10 cellular contexts compared by ENCODE assay signal in the genomic region with DNA sequence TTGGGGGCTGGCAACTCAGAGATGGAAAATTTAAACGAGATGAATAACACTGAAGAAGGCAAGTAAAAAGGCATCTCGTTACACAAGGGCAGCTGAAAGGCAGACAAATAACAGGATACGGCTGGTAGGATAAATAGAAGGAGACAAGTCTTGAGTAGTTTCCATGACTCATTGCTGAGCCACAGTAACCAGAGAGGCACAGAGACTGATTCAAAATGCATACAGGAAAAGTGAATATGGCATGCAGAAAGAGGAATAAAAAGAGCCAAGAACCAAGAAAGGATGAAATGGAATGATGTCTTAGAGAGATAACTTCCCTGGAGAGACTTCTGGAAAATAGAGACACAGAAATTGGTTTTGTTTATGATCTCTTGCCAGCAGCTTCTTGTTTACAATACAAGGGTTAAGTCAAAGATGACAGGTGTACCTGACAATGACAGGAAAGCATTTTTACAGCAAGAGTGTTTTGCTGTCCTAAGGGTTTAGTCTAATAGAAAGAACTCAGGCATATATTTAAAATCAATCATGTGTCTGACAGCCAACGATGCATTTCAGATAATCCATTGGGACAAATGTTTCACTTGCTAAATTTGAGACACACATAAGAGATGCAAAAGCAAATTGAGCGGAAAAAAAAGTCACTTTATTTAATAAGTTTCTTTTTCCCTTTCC.
DNase-seq lines count a peak whose midpoint lies in the region; ATAC-seq, FAIRE-seq and TF ChIP-seq lines count a peak whose summit lies in the region.
"Had no signal": no experiment of that assay in that cellular context is flagged by ENCODE, and none has a peak within 500 bp of the region (broad histone marks: within the 10 kb centered on the region; RNA-seq: fewer than 3 reads in every experiment).

No MANE protein-coding gene starts in this region.

- no peak overlapping the region for H3K9ac ChIP-seq in H1 (replicated peaks in 1 of 4; ENCODE audit: extremely low read depth in 1 of 4, low read depth in 3 of 4, low read length in 3 of 4)

- H3K4me2 ChIP-seq in H1 (ENCODE audit: insufficient read depth in 1 of 2, low read depth in 2 of 2, low read length in 2 of 2): no peak overlapping the region

- intact Hi-C loops in activated CD4-positive, alpha-beta T cell treated with anti-CD3 and anti-CD28 coated beads for 36 hours (cut with DNase I, micrococcal nuclease): no loop called here
- intact Hi-C loops in Right ventricle myocardium inferior (cut with DNase I): no loop called here

- no peak overlapping the region for H4K91ac ChIP-seq in H1 (replicated peaks; ENCODE audit: insufficient read length, low read length)

- no peak for TF ChIP-seq CTCF in H1 (IDR thresholded peaks at IDR 0.05; ENCODE audit: control extremely low read depth in 1 of 3, insufficient read depth in 1 of 3, low read depth in 1 of 3, low read length in 3 of 3)

- peaks cover 0 to 20% (median 0%) of the 10 kb centered on the region in 4 experiments; a peak in 3 of 7 replicates for H3K4me1 ChIP-seq in H1 (replicated peaks in 1 of 4; ENCODE audit: control insufficient read depth in 3 of 4, insufficient read depth in 4 of 4, low read length in 3 of 4)

- no peak overlapping the region for H3K23ac ChIP-seq in H1 (ENCODE audit: insufficient read length)

- no peaks in the 10 kb centered on the region for H3K36me3 Mint-ChIP-seq in activated CD4-positive, alpha-beta T cell treated with anti-CD3 and anti-CD28 coated beads for 36 hours (ENCODE audit: low read depth)

- no peak overlapping the region for H4K5ac ChIP-seq in H1 (ENCODE audit: insufficient read length, low read depth, low read length)

- no peak overlapping the region for H2BK5ac ChIP-seq in H1 (ENCODE audit: low read depth, low read length)

- H2BK15ac ChIP-seq in H1 (ENCODE audit: low read length): no peak overlapping the region

- no peak overlapping the region for H4K8ac ChIP-seq in H1 (ENCODE audit: extremely low read depth, insufficient read depth, low read length)

- no peak overlapping the region for H3K18ac ChIP-seq in H1 (ENCODE audit: extremely low read depth, low read length)

- H3K4me3 ChIP-seq in H1 (ENCODE audit: extremely low read depth in 1 of 4, insufficient read depth in 2 of 4, low read depth in 3 of 4, low read length in 4 of 4): no peak overlapping the region

- H3K9me3 Mint-ChIP-seq in activated CD4-positive, alpha-beta T cell treated with anti-CD3 and anti-CD28 coated beads for 36 hours (ENCODE audit: low read depth): no peaks in the 10 kb centered on the region

- no peaks in the 10 kb centered on the region for H3K27me3 ChIP-seq in H1 (replicated peaks in 1 of 4; ENCODE audit: control insufficient read depth in 3 of 4, extremely low read depth in 1 of 4, insufficient read depth in 3 of 4, low read length in 3 of 4)

- H2AK5ac ChIP-seq in H1 (ENCODE audit: low read depth, low read length): no peak overlapping the region

- H3K36me3 ChIP-seq in H1 (ENCODE audit: control insufficient read depth in 2 of 4, insufficient read depth in 4 of 4, low read length in 3 of 4): no peaks in the 10 kb centered on the region

- peaks cover 5% of the 10 kb centered on the region for H3K4me1 Mint-ChIP-seq in activated CD4-positive, alpha-beta T cell treated with anti-CD3 and anti-CD28 coated beads for 36 hours

- no peak for DNase-seq in activated CD4-positive, alpha-beta T cell treated with anti-CD3 and anti-CD28 coated beads for 36 hours
- DNase-seq in activated CD4-positive, alpha-beta T cell treated with anti-CD3 and anti-CD28 coated beads for 1 hour: no peak
- peak; percentile 81 for DNase-seq in NCI-H345 treated with DMSO at 0.1 percent for 48 hours (lab: John Stamatoyannopoulos, UW; ENCODE audit: unreplicated experiment)
- no peak for DNase-seq in H1 (ENCODE audit: low read depth in 1 of 2, low spot score in 2 of 2)
- DNase-seq in retina: peak; percentile 55
- DNase-seq in Right ventricle myocardium inferior (ENCODE audit: missing footprints): no peak
- DNase-seq: C1 segment of cervical spinal cord, right cardiac atrium had no signal

- H2BK120ac ChIP-seq in H1 (replicated peaks; ENCODE audit: low read depth, low read length): no peak overlapping the region

- H3K23me2 ChIP-seq in H1 (ENCODE audit: low read depth, low read length): no peaks in the 10 kb centered on the region

- no peak overlapping the region for H3K56ac ChIP-seq in H1 (replicated peaks; ENCODE audit: insufficient read length, low read depth, low read length)

- H3K14ac ChIP-seq in H1 (ENCODE audit: insufficient read length): no peak overlapping the region

- H2BK12ac ChIP-seq in H1 (ENCODE audit: low read depth, low read length): no peak overlapping the region

- WGBS in H1 (ENCODE audit: extremely low coverage in 1 of 2, insufficient coverage in 1 of 2, insufficient read length in 1 of 2, insufficient replicate concordance in 2 of 2, low coverage in 1 of 2, low lambda C conversion rate in 2 of 2, missing lambda C conversion rate in 1 of 2), 2 experiments: 69% methylated on average over 5 of the region's 5 CpGs; no CpG with 5 or more reads in 1 of the 2 experiments

- no peak overlapping the region for H3K27ac Mint-ChIP-seq in activated CD4-positive, alpha-beta T cell treated with anti-CD3 and anti-CD28 coated beads for 36 hours

- CTCF ChIA-PET in activated CD4-positive, alpha-beta T cell treated with anti-CD3 and anti-CD28 coated beads for 36 hours (lab: Charles Lee): no interaction called here
- CTCF ChIA-PET in H1 (lab: Charles Lee; ENCODE audit: partially characterized antibody): interaction anchor here (0.7 to 2.2 kb wide), 4 partner anchors 9 to 57 kb away, joined by 3 to 10 read pairs (median 4); no protein-coding TSS in a partner anchor

- no peaks in the 10 kb centered on the region for H3K79me2 ChIP-seq in H1 (ENCODE audit: control insufficient read depth in 1 of 2, insufficient read depth in 2 of 2, low read length in 2 of 2)

- H3K9me3 ChIP-seq in H1 (ENCODE audit: insufficient read depth in 2 of 2, low read depth in 1 of 2, low read length in 1 of 2): no peaks in the 10 kb centered on the region

- H3K79me1 ChIP-seq in H1 (ENCODE audit: low read depth, low read length): no peaks in the 10 kb centered on the region

- no peak overlapping the region for H3K4ac ChIP-seq in H1 (replicated peaks; ENCODE audit: insufficient read length, low read depth, low read length)

- no peak for FAIRE-seq in H1 (lab: Jason Lieb, UNC)

- no peak for TF ChIP-seq EP300 in H1 (IDR thresholded peaks at IDR 0.05; ENCODE audit: borderline replicate concordance in 1 of 2, low read depth in 2 of 2, low read length in 2 of 2)

- H3K27ac ChIP-seq in H1 (ENCODE audit: low read depth, low read length): no peak overlapping the region

- no peak overlapping the region for H2BK20ac ChIP-seq in H1 (ENCODE audit: low read length)

- ATAC-seq in activated CD4-positive, alpha-beta T cell treated with anti-CD3 and anti-CD28 coated beads for 36 hours: peak; percentile 81
- ATAC-seq in Right ventricle myocardium inferior (no peak), GM21825 (IDR thresholded peaks at IDR 0.05; ENCODE audit: unreplicated experiment) (no peak), HG03571 (IDR thresholded peaks at IDR 0.05; ENCODE audit: unreplicated experiment) (no peak)
- ATAC-seq: right cardiac atrium had no signal

- no peak overlapping the region for H3K4me3 Mint-ChIP-seq in activated CD4-positive, alpha-beta T cell treated with anti-CD3 and anti-CD28 coated beads for 36 hours

- H3K27me3 Mint-ChIP-seq in activated CD4-positive, alpha-beta T cell treated with anti-CD3 and anti-CD28 coated beads for 36 hours: no peaks in the 10 kb centered on the region

- H4K20me1 ChIP-seq in H1 (replicated peaks in 1 of 2; ENCODE audit: control insufficient read depth in 1 of 2, insufficient read depth in 2 of 2, low read length in 2 of 2): no peaks in the 10 kb centered on the region

- no peak for TF ChIP-seq POLR2A in H1 (IDR thresholded peaks at IDR 0.05; ENCODE audit: control extremely low read depth in 1 of 2, low read depth in 2 of 2, low read length in 2 of 2)

- H2AFZ ChIP-seq in H1 (ENCODE audit: low read length): no peak overlapping the region

- TF ChIP-seq RAD21 in H1 (IDR thresholded peaks at IDR 0.05 in 1 of 2, conservative IDR thresholded peaks at IDR 0.05 in 1 of 2; ENCODE audit: low read depth in 2 of 2, low read length in 2 of 2): no peak

- POLR2A ChIA-PET in activated CD4-positive, alpha-beta T cell treated with anti-CD3 and anti-CD28 coated beads for 36 hours (lab: Charles Lee): no interaction called here
- POLR2A ChIA-PET in H1 (lab: Charles Lee; ENCODE audit: partially characterized antibody): no interaction called here

TF ChIP-seq in H1, 55 proteins besides CTCF, POLR2A, EP300 and RAD21 (continues in another document):
- TF ChIP-seq PHF8 (conservative IDR thresholded peaks at IDR 0.05; ENCODE audit: low read depth, low read length): no peak
- no peak for TF ChIP-seq TBP (IDR thresholded peaks at IDR 0.05; ENCODE audit: low read depth, low read length)
- peak; percentile 55; the same call in 1 of the 2 replicates for TF ChIP-seq JUND (IDR thresholded peaks at IDR 0.05; ENCODE audit: low read length)

Comparison
In these comparisons a context has a peak if more than half of its experiments do, and no peak if none do; other contexts are left out.
1. DNase-seq: peak in NCI-H345 treated with DMSO at 0.1 percent for 48 hours (single experiment) and retina (single experiment); none in activated CD4-positive, alpha-beta T cell treated with anti-CD3 and anti-CD28 coated beads for 36 hours (single experiment), activated CD4-positive, alpha-beta T cell treated with anti-CD3 and anti-CD28 coated beads for 1 hour (single experiment), H1 (0 of 2) and Right ventricle myocardium inferior (single experiment).